ENCODE assay signal across 23 cellular contexts in the genomic region with DNA sequence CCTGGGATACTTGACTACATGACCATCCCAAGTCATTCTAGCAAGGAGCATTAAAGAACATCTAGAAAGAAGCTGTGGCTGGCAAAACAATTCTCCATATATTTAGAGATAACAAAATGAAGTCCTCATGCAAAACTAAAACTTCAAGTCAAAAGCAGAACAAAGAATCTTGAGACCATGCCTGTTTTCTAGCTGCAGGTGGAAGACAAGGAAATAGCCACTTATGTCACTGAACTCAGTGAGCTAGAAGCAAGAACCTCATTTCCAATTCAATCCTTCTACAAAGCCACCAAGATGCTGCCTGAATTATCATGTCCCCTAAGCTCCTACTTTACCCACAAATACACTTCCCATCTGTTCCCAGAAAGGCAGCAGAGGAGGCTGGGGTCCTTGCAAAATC. TPM values are rescaled to one million over a fixed set of nuclear protein-coding genes. Genes with fewer than 3 reads are reported as not detected.
DNase-seq lines count a peak whose midpoint lies in the region; ATAC-seq and TF ChIP-seq lines count a peak whose summit lies in the region.
"Had no signal": no experiment of that assay in that cellular context is flagged by ENCODE, and none has a peak within 500 bp of the region (broad histone marks: within the 10 kb centered on the region; RNA-seq: fewer than 3 reads in every experiment).

No MANE protein-coding gene starts in this region.

- intact Hi-C loops in CD4-positive, alpha-beta memory T cell (cut with micrococcal nuclease): no loop called here

- POLR2A ChIA-PET in CD4-positive, alpha-beta memory T cell (lab: Charles Lee; ENCODE audit: partially characterized antibody): no interaction called here

- peaks cover 58% of the 10 kb centered on the region for H3K4me1 ChIP-seq in OCI-LY3 (ENCODE audit: low read length)
- peaks cover 42% of the 10 kb centered on the region for H3K4me1 ChIP-seq in CD4-positive, alpha-beta memory T cell (ENCODE audit: insufficient read depth, low read length)
- H3K4me1 ChIP-seq: HAP-1 had no signal

- H3K9me3 Mint-ChIP-seq in CD4-positive, alpha-beta memory T cell: peaks cover 0 to 3% (median 0%) of the 10 kb centered on the region in 8 donors
- H3K9me3 Mint-ChIP-seq: activated naive CD8-positive, alpha-beta T cell treated with anti-CD3 and anti-CD28 coated beads, Interleukin-2, amount 50 U/mL, for 24 hours; stimulated activated naive CD8-positive, alpha-beta T cell treated with anti-CD3 and anti-CD28 coated beads, Interleukin-15, Interleukin-2, amounts not matched to agents 100 ng/mL and 50 ng/mL, for 24 hours had no signal

- H3K9me3 ChIP-seq in OCI-LY3 (ENCODE audit: insufficient read depth, low read length): no peaks in the 10 kb centered on the region
- H3K9me3 ChIP-seq in CD4-positive, alpha-beta memory T cell (ENCODE audit: control insufficient read depth in 1 of 2, low read length in 2 of 2): no peaks in the 10 kb centered on the region
- H3K9me3 ChIP-seq: HAP-1, Peyer's patch, right lobe of liver had no signal

- no peak overlapping the region for H3K4me3 ChIP-seq in OCI-LY3 (ENCODE audit: low read length)
- H3K4me3 ChIP-seq in CD4-positive, alpha-beta memory T cell (ENCODE audit: low read length in 2 of 2): no peak overlapping the region
- H3K4me3 ChIP-seq: HAP-1, lung, Peyer's patch, right lobe of liver had no signal

- peaks cover 38% of the 10 kb centered on the region for H3K36me3 ChIP-seq in OCI-LY3 (replicated peaks; ENCODE audit: low read depth, low read length)
- no peaks in the 10 kb centered on the region for H3K36me3 ChIP-seq in CD4-positive, alpha-beta memory T cell (ENCODE audit: insufficient read depth, low read length)
- H3K36me3 ChIP-seq: Peyer's patch, right lobe of liver had no signal

- H3K4me1 Mint-ChIP-seq in CD4-positive, alpha-beta memory T cell: peaks cover 55 to 85% (median 74%) of the 10 kb centered on the region in 4 donors

- no peak overlapping the region for H2AFZ ChIP-seq in OCI-LY3 (ENCODE audit: low read depth, low read length)

- CTCF ChIA-PET in CD4-positive, alpha-beta memory T cell (lab: Charles Lee; ENCODE audit: partially characterized antibody): interaction anchor here (1.2 kb wide), 1 partner anchor 15 kb away, joined by 3 read pairs; no protein-coding TSS in a partner anchor

- H3K79me2 ChIP-seq in OCI-LY3 (ENCODE audit: low read length): peaks cover 73% of the 10 kb centered on the region

- no peak for DNase-seq in middle frontal gyrus (ENCODE audit: extremely low spot score, low spot score)
- no peak for DNase-seq in CD4-positive, alpha-beta memory T cell
- no peak for DNase-seq in NCI-H446 (lab: John Stamatoyannopoulos, UW)
- DNase-seq: activated CD4-positive, CD25-positive, alpha-beta regulatory T cell treated with anti-CD3 and anti-CD28 coated beads, Interleukin-2, amount 50 U/mL, for 72 hours; activated CD8-positive, alpha-beta T cell treated with anti-CD3 and anti-CD28 coated beads, Interleukin-2, amount 10 ng/mL, durations not matched to agents 7 days and 5 days; activated gamma-delta T cell treated with Interleukin-2 at 50 U/mL for 16 hours; activated naive CD8-positive, alpha-beta T cell treated with anti-CD3 and anti-CD28 coated beads, Interleukin-2, amount 50 U/mL, for 24 hours; KG1; NCI-H1436; NCI-H510A; NK-92 treated with Interleukin-12 subunit alpha and Interleukin-12 subunit beta, amount 100 ng/mL, for 24 hours; Peyer's patch; right lobe of liver; stimulated activated CD4-positive, alpha-beta T cell treated with anti-CD3 and anti-CD28 coated beads, Interleukin-12 subunit alpha, Interleukin-12 subunit beta, amount 100 ng/mL, for 4 hours; T-cell had no signal

- no peaks in the 10 kb centered on the region for H3K27me3 ChIP-seq in OCI-LY3 (ENCODE audit: low read depth, low read length)
- no peaks in the 10 kb centered on the region for H3K27me3 ChIP-seq in CD4-positive, alpha-beta memory T cell (ENCODE audit: insufficient read depth, low read length)
- H3K27me3 ChIP-seq: Peyer's patch, right lobe of liver had no signal

- peak overlapping the region in 1 of 7 donors; percentile 39 for H3K27ac Mint-ChIP-seq in CD4-positive, alpha-beta memory T cell
- H3K27ac Mint-ChIP-seq: activated CD8-positive, alpha-beta T cell treated with anti-CD3 and anti-CD28 coated beads, Interleukin-2, amount 10 ng/mL, durations not matched to agents 7 days and 5 days; activated naive CD8-positive, alpha-beta T cell treated with anti-CD3 and anti-CD28 coated beads, Interleukin-2, amount 50 U/mL, for 24 hours; stimulated activated naive CD8-positive, alpha-beta T cell treated with anti-CD3 and anti-CD28 coated beads, Interleukin-15, Interleukin-2, amounts not matched to agents 100 ng/mL and 50 ng/mL, for 24 hours; T-cell had no signal

- H3K4me2 ChIP-seq in OCI-LY3 (ENCODE audit: low read length): peak overlapping the region; percentile 38

- peaks cover 3 to 10% of the 10 kb centered on the region in 2 donors for H3K36me3 Mint-ChIP-seq in CD4-positive, alpha-beta memory T cell

- no peak for TF ChIP-seq CTCF in OCI-LY3 (IDR thresholded peaks at IDR 0.05; ENCODE audit: low read depth, low read length)

- H4K20me1 ChIP-seq in OCI-LY3 (ENCODE audit: insufficient read depth, low read length): no peaks in the 10 kb centered on the region

- H3K27ac ChIP-seq in OCI-LY3 (ENCODE audit: low read length): peak overlapping the region; percentile 48
- H3K27ac ChIP-seq in CD4-positive, alpha-beta memory T cell (ENCODE audit: low read depth, low read length): no peak overlapping the region
- H3K27ac ChIP-seq: Peyer's patch, right lobe of liver had no signal

- H3K27me3 Mint-ChIP-seq in CD4-positive, alpha-beta memory T cell: no peaks in the 10 kb centered on the region
- H3K27me3 Mint-ChIP-seq: activated naive CD8-positive, alpha-beta T cell treated with anti-CD3 and anti-CD28 coated beads, Interleukin-2, amount 50 U/mL, for 24 hours; brain; stimulated activated naive CD8-positive, alpha-beta T cell treated with anti-CD3 and anti-CD28 coated beads, Interleukin-15, Interleukin-2, amounts not matched to agents 100 ng/mL and 50 ng/mL, for 24 hours; T-cell had no signal

- ATAC-seq in GM18867 (IDR thresholded peaks at IDR 0.05; ENCODE audit: unreplicated experiment) (peak; percentile 36), GM21529 (IDR thresholded peaks at IDR 0.05; ENCODE audit: unreplicated experiment) (peak; percentile 24), HG02571 (IDR thresholded peaks at IDR 0.05; ENCODE audit: unreplicated experiment) (no peak)
- ATAC-seq: activated CD8-positive, alpha-beta T cell treated with anti-CD3 and anti-CD28 coated beads, Interleukin-2, amount 10 ng/mL, durations not matched to agents 7 days and 5 days; activated naive CD8-positive, alpha-beta T cell treated with anti-CD3 and anti-CD28 coated beads, Interleukin-2, amount 50 U/mL, for 24 hours; right lobe of liver; T-cell had no signal

- peak overlapping the region in 1 of 8 donors; percentile 62 for H3K4me3 Mint-ChIP-seq in CD4-positive, alpha-beta memory T cell
- H3K4me3 Mint-ChIP-seq: activated CD8-positive, alpha-beta T cell treated with anti-CD3 and anti-CD28 coated beads, Interleukin-2, amount 10 ng/mL, durations not matched to agents 7 days and 5 days; activated naive CD8-positive, alpha-beta T cell treated with anti-CD3 and anti-CD28 coated beads, Interleukin-2, amount 50 U/mL, for 24 hours; brain; stimulated activated naive CD8-positive, alpha-beta T cell treated with anti-CD3 and anti-CD28 coated beads, Interleukin-15, Interleukin-2, amounts not matched to agents 100 ng/mL and 50 ng/mL, for 24 hours; T-cell had no signal

- no peak overlapping the region for H3K9ac ChIP-seq in OCI-LY3 (ENCODE audit: low read length)

RNA-seq across cellular contexts. Expression of a gene that starts 13.8 kb away (rescaled TPM):
- total RNA-seq in CD4-positive, alpha-beta memory T cell: 10 to 100 TPM; 25.7 to 26.9 TPM
- polyA plus RNA-seq in CD4-positive, alpha-beta memory T cell: 10 to 100 TPM in 1 of 2 donors, 1 to 10 TPM in 1; 6.4 to 12.0 TPM
